In the genomic region with DNA sequence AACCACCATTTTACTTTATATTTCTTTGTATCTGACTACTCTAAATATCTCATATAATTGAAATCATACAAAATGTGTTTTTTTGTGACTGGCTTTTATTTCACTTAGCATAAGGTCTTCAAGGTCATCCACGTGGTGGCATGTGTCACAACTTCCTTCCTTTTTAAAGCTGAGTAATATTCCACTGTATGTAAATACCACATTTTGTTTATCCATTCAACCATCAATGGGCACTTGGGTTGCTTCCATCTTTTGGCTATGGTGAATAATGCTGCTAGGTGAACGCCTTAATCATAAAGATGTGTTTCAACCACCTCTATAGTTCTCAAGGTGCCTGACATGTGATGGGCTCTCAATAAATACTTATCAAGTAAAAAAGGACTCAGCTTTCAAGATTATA, we compare ENCODE assay signal across 21 cellular contexts. TPM values are rescaled to one million over a fixed set of nuclear protein-coding genes. Genes with fewer than 3 reads are reported as not detected.
DNase-seq lines count a peak whose midpoint lies in the region; ATAC-seq and TF ChIP-seq lines count a peak whose summit lies in the region.
"Had no signal": no experiment of that assay in that cellular context is flagged by ENCODE, and none has a peak within 500 bp of the region (broad histone marks: within the 10 kb centered on the region; RNA-seq: fewer than 3 reads in every experiment).

No MANE protein-coding gene starts in this region.

- TF ChIP-seq CTCF in OCI-LY7 (conservative IDR thresholded peaks at IDR 0.05; ENCODE audit: low read length) (no peak), endodermal cell (conservative IDR thresholded peaks at IDR 0.05) (no peak)

- no peak for DNase-seq in activated naive CD4-positive, alpha-beta T cell treated with anti-CD3 and anti-CD28 coated beads, Interleukin-2, amount 50 U/mL, for 72 hours (ENCODE audit: low spot score in 2 of 2)
- DNase-seq in activated naive CD4-positive, alpha-beta T cell treated with Interleukin-2 at 50 U/mL for 16 hours: no peak
- DNase-seq in OCI-LY7 (ENCODE audit: low spot score) (no peak), dermis blood vessel endothelial cell (peak; percentile 70), T1000 (lab: John Stamatoyannopoulos, UW) (no peak), endodermal cell (no peak), caudate nucleus (lab: John Stamatoyannopoulos, UW) (no peak)
- DNase-seq: adrenal gland; CD4-positive, alpha-beta T cell; GF-D8; mesendoderm; MG63; naive B cell; NCI-H1436; NK-92 treated with Interleukin-12 subunit alpha and Interleukin-12 subunit beta, amount 100 ng/mL, for 24 hours; ovary; spleen; substantia nigra had no signal

- H3K4me3 Mint-ChIP-seq in endodermal cell: no peak overlapping the region
- H3K4me3 Mint-ChIP-seq: CD4-positive, alpha-beta T cell; T-helper 1 cell treated with Interleukin-12 subunit alpha and Interleukin-12 subunit beta and Interleukin-4 antibody, amounts not matched to agents 30 μg/mL and 1 μg/mL, for 36 hours had no signal

- peaks cover 100% of the 10 kb centered on the region for H3K36me3 ChIP-seq in OCI-LY7 (ENCODE audit: insufficient read depth, low read length)
- no peaks in the 10 kb centered on the region for H3K36me3 ChIP-seq in endodermal cell (ENCODE audit: control insufficient read depth, insufficient read depth, low read length)
- H3K36me3 ChIP-seq: adrenal gland, HAP-1, ovary, right atrium auricular region had no signal

- no peaks in the 10 kb centered on the region for H3K27me3 ChIP-seq in endodermal cell (ENCODE audit: control insufficient read depth, insufficient read depth, low read length, poor library complexity, severe bottlenecking)
- H3K27me3 ChIP-seq: adrenal gland, MG63, ovary, right atrium auricular region, spleen had no signal

- no peak overlapping the region for H3K4me3 ChIP-seq in OCI-LY7 (ENCODE audit: low read depth, low read length, poor library complexity, severe bottlenecking)
- no peak overlapping the region for H3K4me3 ChIP-seq in endodermal cell (ENCODE audit: low read length)
- H3K4me3 ChIP-seq: adrenal gland, HAP-1, MG63, ovary, right atrium auricular region, spleen had no signal

- no TSS peak for BruUV-seq in OCI-LY7 (replicated peaks; lab: Mats Ljungman, UMichigan)

- ATAC-seq in activated naive CD4-positive, alpha-beta T cell treated with anti-CD3 and anti-CD28 coated beads, Interleukin-2, amount 50 U/mL, for 72 hours: peak; percentile 15 to 71

- CTCF ChIA-PET in OCI-LY7 (lab: Charles Lee; ENCODE audit: unreplicated experiment): no interaction called here

- peak overlapping the region; percentile 61; the same call in 1 of the 2 replicates for H3K4me2 ChIP-seq in OCI-LY7 (ENCODE audit: low read length)

- POLR2A ChIA-PET in OCI-LY7 (lab: Charles Lee): interaction anchor here (0.6 to 3.1 kb wide), 10 partner anchors 10 to 154 kb away, joined by 3 to 15 read pairs (median 3); a partner anchor contains a TSS

- peaks cover 13% of the 10 kb centered on the region for H3K4me1 Mint-ChIP-seq in endodermal cell

- H3K27ac ChIP-seq in OCI-LY7 (ENCODE audit: low read depth, low read length, poor library complexity, severe bottlenecking): no peak overlapping the region
- H3K27ac ChIP-seq in endodermal cell (ENCODE audit: low read depth, low read length): no peak overlapping the region
- H3K27ac ChIP-seq in caudate nucleus (ENCODE audit: low read depth, low read length): no peak overlapping the region
- H3K27ac ChIP-seq: adrenal gland, ovary, right atrium auricular region had no signal

- H3K9me3 ChIP-seq in OCI-LY7 (ENCODE audit: low read length): peaks cover 41% of the 10 kb centered on the region
- H3K9me3 ChIP-seq in endodermal cell (ENCODE audit: control insufficient read depth, low read length): no peaks in the 10 kb centered on the region
- H3K9me3 ChIP-seq: adrenal gland, HAP-1, ovary, right atrium auricular region had no signal

- H3K27me3 Mint-ChIP-seq in endodermal cell (ENCODE audit: insufficient read depth): no peaks in the 10 kb centered on the region
- H3K27me3 Mint-ChIP-seq: CD4-positive, alpha-beta T cell; naive B cell had no signal

- no peaks in the 10 kb centered on the region for H3K9me2 ChIP-seq in OCI-LY7 (ENCODE audit: insufficient read depth, low read length)

- 88 to 100% methylated on average over 1 to 2 of the region's 2 CpGs for WGBS in endodermal cell (ENCODE audit: insufficient coverage in 1 of 2, insufficient read length in 1 of 2), 2 experiments

- no peak overlapping the region for H3K9ac ChIP-seq in endodermal cell (ENCODE audit: extremely low read depth, low read length, poor library complexity, severe bottlenecking)

- peak overlapping the region; percentile 6 to 58 for H3K27ac Mint-ChIP-seq in activated naive CD4-positive, alpha-beta T cell treated with anti-CD3 and anti-CD28 coated beads, Interleukin-2, amount 50 U/mL, for 72 hours
- no peak overlapping the region for H3K27ac Mint-ChIP-seq in endodermal cell
- H3K27ac Mint-ChIP-seq: CD4-positive, alpha-beta T cell; T-helper 1 cell treated with Interleukin-12 subunit alpha and Interleukin-12 subunit beta and Interleukin-4 antibody, amounts not matched to agents 30 μg/mL and 1 μg/mL, for 36 hours had no signal

- H3K79me2 ChIP-seq in OCI-LY7 (ENCODE audit: insufficient read depth, low read depth, low read length): peaks cover 100% of the 10 kb centered on the region

- H2AFZ ChIP-seq in OCI-LY7 (ENCODE audit: low read length): no peak overlapping the region

- intact Hi-C loops in OCI-LY7 (cut with micrococcal nuclease; ENCODE audit: unreplicated experiment): no loop called here

- H3K4me1 ChIP-seq in OCI-LY7 (ENCODE audit: insufficient read depth, low read length, poor library complexity, severe bottlenecking): peaks cover 78% of the 10 kb centered on the region
- no peaks in the 10 kb centered on the region for H3K4me1 ChIP-seq in endodermal cell (ENCODE audit: control insufficient read depth, insufficient read depth, low read length)
- H3K4me1 ChIP-seq: HAP-1 had no signal

- H3K9me3 Mint-ChIP-seq in activated naive CD4-positive, alpha-beta T cell treated with anti-CD3 and anti-CD28 coated beads, Interleukin-2, amount 50 U/mL, for 72 hours: peaks cover 0 to 19% of the 10 kb centered on the region in 2 donors
- H3K9me3 Mint-ChIP-seq in endodermal cell: no peaks in the 10 kb centered on the region
- H3K9me3 Mint-ChIP-seq: CD4-positive, alpha-beta T cell had no signal

- H4K20me1 ChIP-seq in OCI-LY7 (ENCODE audit: insufficient read depth, low read length): peaks cover 12% of the 10 kb centered on the region; the same call in 1 of the 2 replicates

- peaks cover 25 to 35% of the 10 kb centered on the region in 2 donors for H3K36me3 Mint-ChIP-seq in activated naive CD4-positive, alpha-beta T cell treated with anti-CD3 and anti-CD28 coated beads, Interleukin-2, amount 50 U/mL, for 72 hours
- no peaks in the 10 kb centered on the region for H3K36me3 Mint-ChIP-seq in endodermal cell (ENCODE audit: low read depth)

RNA-seq across cellular contexts. Expression of a gene that starts 15.5 kb away (rescaled TPM):
- 10 to 100 TPM in 1 of 2 donors, 1 to 10 TPM in 1; 8.7 to 12.1 TPM for total RNA-seq in activated naive CD4-positive, alpha-beta T cell treated with anti-CD3 and anti-CD28 coated beads, Interleukin-2, amount 50 U/mL, for 72 hours
- total RNA-seq in OCI-LY7 (2014; rRNA removed; shearing (Covaris generic)): 27.1 and 33.3 TPM in 2 replicates
- total RNA-seq in OCI-LY7 (2022) (132 TPM in 2 replicates), dermis blood vessel endothelial cell (11.2 and 23.1 TPM in 2 replicates), endodermal cell (10 to 100 TPM in 1 of 2 donors, 1 to 10 TPM in 1; 8.4 to 15.8 TPM)
- polyA plus RNA-seq in endodermal cell (2013, experiment 1 of 2): 10.8 TPM
- polyA plus RNA-seq in endodermal cell (2013, experiment 2 of 2): 8.2 TPM
